1 cellular context compared by ENCODE assay signal in genomic region chr1:27045973-27046558, GRCh38.
TF ChIP-seq lines count a peak whose summit lies in the region.

No MANE protein-coding gene starts in this region.

TF ChIP-seq in WTC11, 78 proteins besides CTCF, POLR2A, EP300 and RAD21 (continued from another document):
- TF ChIP-seq, protein P1, sequence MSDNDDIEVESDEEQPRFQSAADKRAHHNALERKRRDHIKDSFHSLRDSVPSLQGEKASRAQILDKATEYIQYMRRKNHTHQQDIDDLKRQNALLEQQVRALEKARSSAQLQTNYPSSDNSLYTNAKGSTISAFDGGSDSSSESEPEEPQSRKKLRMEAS (CRISPR knock-in tag; IDR thresholded peaks at IDR 0.05): peak; percentile 85
- 0 out of 2 replicates have a peak, but pooled peaks have one; percentile 47 for TF ChIP-seq TEAD1 (CRISPR knock-in tag; IDR thresholded peaks at IDR 0.05)
- TF ChIP-seq ETV6 (CRISPR knock-in tag; IDR thresholded peaks at IDR 0.05): 0 out of 2 replicates have a peak, but pooled peaks have one; percentile 32
- TF ChIP-seq SOX15 (CRISPR knock-in tag; IDR thresholded peaks at IDR 0.05): no peak
- peak; percentile 36; the same call in 1 of the 2 replicates for TF ChIP-seq FOXP4 (CRISPR knock-in tag; IDR thresholded peaks at IDR 0.05)
- TF ChIP-seq, protein P2, sequence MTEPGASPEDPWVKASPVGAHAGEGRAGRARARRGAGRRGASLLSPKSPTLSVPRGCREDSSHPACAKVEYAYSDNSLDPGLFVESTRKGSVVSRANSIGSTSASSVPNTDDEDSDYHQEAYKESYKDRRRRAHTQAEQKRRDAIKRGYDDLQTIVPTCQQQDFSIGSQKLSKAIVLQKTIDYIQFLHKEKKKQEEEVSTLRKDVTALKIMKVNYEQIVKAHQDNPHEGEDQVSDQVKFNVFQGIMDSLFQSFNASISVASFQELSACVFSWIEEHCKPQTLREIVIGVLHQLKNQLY (CRISPR knock-in tag; IDR thresholded peaks at IDR 0.05): no peak
